Comparison of ENCODE assay signal across 9 cellular contexts in the genomic region with DNA sequence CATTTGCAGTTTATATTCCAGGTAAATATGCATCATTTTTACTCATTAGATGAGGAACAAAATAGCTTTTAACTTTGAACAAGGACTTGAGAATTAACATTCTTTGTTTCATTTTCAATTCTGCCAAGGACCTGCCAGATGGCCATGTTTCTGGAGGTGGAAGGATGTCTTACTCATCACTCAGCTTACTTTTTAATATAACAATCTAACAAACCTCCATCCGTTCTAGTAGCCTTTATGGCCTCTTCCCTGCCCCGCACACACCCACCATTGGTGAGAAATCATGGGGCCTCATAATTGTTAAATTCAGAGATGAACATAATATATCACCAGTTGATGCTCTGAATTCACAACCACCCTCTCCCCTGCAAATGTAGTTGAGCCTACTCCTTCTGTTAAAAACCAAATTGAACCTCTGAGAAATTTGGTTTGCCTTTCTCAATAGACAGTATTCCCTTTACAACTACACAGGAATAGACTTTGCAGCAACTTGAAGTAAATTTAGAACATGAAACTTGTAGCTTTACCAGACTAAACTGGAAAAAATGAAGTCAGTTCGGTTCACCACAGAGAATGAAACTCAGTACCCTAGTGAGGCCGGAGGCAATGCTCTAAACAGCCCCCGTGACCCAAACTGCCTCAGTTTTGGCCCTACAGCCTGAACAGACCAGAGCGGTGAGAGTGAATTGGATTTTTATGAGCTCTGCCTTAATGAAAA. TPM values are rescaled to one million over a fixed set of nuclear protein-coding genes. Genes with fewer than 3 reads are reported as not detected.
DNase-seq lines count a peak whose midpoint lies in the region; ATAC-seq and TF ChIP-seq lines count a peak whose summit lies in the region.
"Had no signal": no experiment of that assay in that cellular context is flagged by ENCODE, and none has a peak within 500 bp of the region (broad histone marks: within the 10 kb centered on the region; RNA-seq: fewer than 3 reads in every experiment).

No MANE protein-coding gene starts in this region.

- no peak overlapping the region for H3K4me3 ChIP-seq in Karpas-422 (ENCODE audit: low read length)

- H3K36me3 Mint-ChIP-seq in mesothelial cell of epicardium: no peaks in the 10 kb centered on the region

- DNase-seq in GM10266 (ENCODE audit: extremely low spot score) (peak; percentile 18), amniotic epithelial cell (ENCODE audit: low read depth) (peak; percentile 15), glomerular visceral epithelial cell (ENCODE audit: extremely low spot score) (no peak), AML-193 (lab: John Stamatoyannopoulos, UW) (no peak), Karpas-422 (no peak), mesothelial cell of epicardium (ENCODE audit: low spot score in 2 of 2, unreplicated experiment in 2 of 2) (no peak)
- DNase-seq: NCI-H2029 treated with DMSO at 0.1 percent for 48 hours had no signal

- ATAC-seq in GM19455 (IDR thresholded peaks at IDR 0.05; ENCODE audit: unreplicated experiment): peak; percentile 75
- ATAC-seq in HG03135 (IDR thresholded peaks at IDR 0.05; ENCODE audit: unreplicated experiment): peak; percentile 82

- H4K20me1 ChIP-seq in Karpas-422 (ENCODE audit: insufficient read depth, low read depth, low read length): no peaks in the 10 kb centered on the region

- TF ChIP-seq CTCF in GM10266 (IDR thresholded peaks at IDR 0.05; ENCODE audit: control insufficient read depth, insufficient read depth, low read depth, missing control alignments) (no peak), mesothelial cell of epicardium (IDR thresholded peaks at IDR 0.05; ENCODE audit: unreplicated experiment) (no peak)

- H3K9me3 Mint-ChIP-seq in mesothelial cell of epicardium: peaks cover 7% of the 10 kb centered on the region

- H3K27ac Mint-ChIP-seq in mesothelial cell of epicardium: no peak overlapping the region

- no peaks in the 10 kb centered on the region for H3K9me3 ChIP-seq in Karpas-422 (ENCODE audit: low read length)

- no peak overlapping the region for H3K4me2 ChIP-seq in Karpas-422 (ENCODE audit: low read depth, low read length, poor library complexity, severe bottlenecking)

- H3K36me3 ChIP-seq in Karpas-422 (ENCODE audit: insufficient read depth, low read length): no peaks in the 10 kb centered on the region

- H3K27ac ChIP-seq in Karpas-422 (ENCODE audit: low read length): no peak overlapping the region

- H3K79me2 ChIP-seq in Karpas-422 (ENCODE audit: low read length): no peaks in the 10 kb centered on the region

- H3K4me1 Mint-ChIP-seq in mesothelial cell of epicardium: no peaks in the 10 kb centered on the region

- no peak overlapping the region for H3K4me3 Mint-ChIP-seq in mesothelial cell of epicardium

- no peaks in the 10 kb centered on the region for H3K27me3 Mint-ChIP-seq in mesothelial cell of epicardium (ENCODE audit: low read depth)

- H3K27me3 ChIP-seq in Karpas-422 (ENCODE audit: low read length): no peaks in the 10 kb centered on the region

- H3K4me1 ChIP-seq in Karpas-422 (ENCODE audit: low read length): no peaks in the 10 kb centered on the region

- H2AFZ ChIP-seq in Karpas-422 (ENCODE audit: low read length): no peak overlapping the region

- H3K9me2 ChIP-seq in Karpas-422 (replicated peaks; ENCODE audit: insufficient read depth, low read length): no peaks in the 10 kb centered on the region

- H3K9ac ChIP-seq in Karpas-422 (ENCODE audit: low read length): no peak overlapping the region

RNA-seq across cellular contexts. Expression of a gene that starts 50.1 kb away (rescaled TPM):
- total RNA-seq in Karpas-422 (2014; rRNA removed; shearing (Covaris generic); ENCODE audit: low replicate concordance): 42.4 and 85.8 TPM in 2 replicates
- 14.0 to 15.4 TPM (median 15.0 TPM) in 3 replicates for total RNA-seq in mesothelial cell of epicardium

Comparison
In these comparisons a context has a peak if more than half of its experiments do, and no peak if none do; other contexts are left out.
1. DNase-seq: peak in GM10266 (single experiment) and amniotic epithelial cell (single experiment); none in glomerular visceral epithelial cell (single experiment), AML-193 (0 of 2), Karpas-422 (single experiment) and mesothelial cell of epicardium (0 of 2).